In genomic region chr1:15178571-15179484, GRCh38 we compare ENCODE assay signal across 9 cellular contexts. TPM values are rescaled to one million over a fixed set of nuclear protein-coding genes. Genes with fewer than 3 reads are reported as not detected.
DNase-seq lines count a peak whose midpoint lies in the region; ATAC-seq and TF ChIP-seq lines count a peak whose summit lies in the region.
"Had no signal": no experiment of that assay in that cellular context is flagged by ENCODE, and none has a peak within 500 bp of the region (broad histone marks: within the 10 kb centered on the region; RNA-seq: fewer than 3 reads in every experiment).

No MANE protein-coding gene starts in this region.

- peak; percentile 96 for DNase-seq in DMS153 (lab: John Stamatoyannopoulos, UW)
- DNase-seq in NCI-H510A (lab: John Stamatoyannopoulos, UW), result peak; percentile 91
- peak; percentile 41 for DNase-seq in endothelial cell (ENCODE audit: low spot score)
- DNase-seq in stimulated activated naive CD8-positive, alpha-beta T cell treated with anti-CD3 and anti-CD28 coated beads, Interleukin-15, Interleukin-2, amounts not matched to agents 100 U/mL and 50 U/mL, for 24 hours, result no peak
- DNase-seq in GM19238 (ENCODE audit: insufficient read length, low spot score), result no peak
- DNase-seq in hypothalamus (lab: John Stamatoyannopoulos, UW), result no peak
- DNase-seq: activated CD4-positive, alpha-beta T cell treated with anti-CD3 and anti-CD28 coated beads for 1 hour had no signal

- H3K27ac Mint-ChIP-seq in endothelial cell (ENCODE audit: unreplicated experiment) (peak overlapping the region; percentile 98), nephron (peak overlapping the region; percentile 63 to 84 (median 82))

- no peak for ATAC-seq in stimulated activated naive CD8-positive, alpha-beta T cell treated with anti-CD3 and anti-CD28 coated beads, Interleukin-15, Interleukin-2, amounts not matched to agents 100 U/mL and 50 U/mL, for 24 hours
- ATAC-seq in GM18511 (IDR thresholded peaks at IDR 0.05; ENCODE audit: unreplicated experiment), result no peak

- peaks cover 67% of the 10 kb centered on the region for H3K4me1 Mint-ChIP-seq in endothelial cell (ENCODE audit: unreplicated experiment)
- H3K4me1 Mint-ChIP-seq in nephron, result peaks cover 47% of the 10 kb centered on the region

- no peaks in the 10 kb centered on the region for H3K9me3 Mint-ChIP-seq in endothelial cell (ENCODE audit: unreplicated experiment)
- no peaks in the 10 kb centered on the region for H3K9me3 Mint-ChIP-seq in nephron

- peaks cover 6% of the 10 kb centered on the region for H3K36me3 Mint-ChIP-seq in endothelial cell (ENCODE audit: low read depth, unreplicated experiment)
- H3K36me3 Mint-ChIP-seq in nephron (ENCODE audit: low read depth), result no peaks in the 10 kb centered on the region

- TF ChIP-seq CTCF in endothelial cell (IDR thresholded peaks at IDR 0.05; ENCODE audit: unreplicated experiment) (no peak), nephron (IDR thresholded peaks at IDR 0.05; ENCODE audit: unreplicated experiment in 3 of 3) (no peak)

- peaks cover 10% of the 10 kb centered on the region for H3K27me3 Mint-ChIP-seq in endothelial cell (ENCODE audit: unreplicated experiment)
- peaks cover 4% of the 10 kb centered on the region for H3K27me3 Mint-ChIP-seq in nephron (ENCODE audit: low read depth)

- H3K4me3 Mint-ChIP-seq in endothelial cell (ENCODE audit: unreplicated experiment), result peak overlapping the region; percentile 63
- H3K4me3 Mint-ChIP-seq in nephron, result no peak overlapping the region

RNA-seq across cellular contexts. Expression of gene TMEM51, which starts 25.3 kb away (rescaled TPM):
- total RNA-seq in endothelial cell (ENCODE audit: unreplicated experiment), result 23.5 TPM

Comparison
In these comparisons a context has a peak if more than half of its experiments do, and no peak if none do; other contexts are left out.
1. DNase-seq: peak in DMS153 (single experiment), NCI-H510A (single experiment) and endothelial cell (single experiment); none in stimulated activated naive CD8-positive, alpha-beta T cell treated with anti-CD3 and anti-CD28 coated beads, Interleukin-15, Interleukin-2, amounts not matched to agents 100 U/mL and 50 U/mL, for 24 hours (single experiment), GM19238 (single experiment) and hypothalamus (0 of 51).